ENCODE assay signal across 8 cellular contexts in genomic region chr11:60345489-60345888, GRCh38. TPM values are rescaled to one million over a fixed set of nuclear protein-coding genes. Genes with fewer than 3 reads are reported as not detected.
DNase-seq lines count a peak whose midpoint lies in the region; ATAC-seq and TF ChIP-seq lines count a peak whose summit lies in the region.

No MANE protein-coding gene starts in this region.

- no peak overlapping the region for H3K27ac Mint-ChIP-seq in activated CD8-positive, alpha-beta memory T cell treated with anti-CD3 and anti-CD28 coated beads, Interleukin-2, amount 10 ng/mL, durations not matched to agents 7 days and 5 days
- H3K27ac Mint-ChIP-seq in endodermal cell: no peak overlapping the region

- H3K27me3 ChIP-seq in endodermal cell (ENCODE audit: control insufficient read depth, insufficient read depth, low read length, poor library complexity, severe bottlenecking): no peaks in the 10 kb centered on the region

- no peak overlapping the region for H3K4me3 ChIP-seq in endodermal cell (ENCODE audit: low read length)

- H3K36me3 Mint-ChIP-seq in activated CD8-positive, alpha-beta memory T cell treated with anti-CD3 and anti-CD28 coated beads, Interleukin-2, amount 10 ng/mL, durations not matched to agents 7 days and 5 days: no peaks in the 10 kb centered on the region
- no peaks in the 10 kb centered on the region for H3K36me3 Mint-ChIP-seq in endodermal cell (ENCODE audit: low read depth)

- no peak overlapping the region for H3K4me3 Mint-ChIP-seq in activated CD8-positive, alpha-beta memory T cell treated with anti-CD3 and anti-CD28 coated beads, Interleukin-2, amount 10 ng/mL, durations not matched to agents 7 days and 5 days
- no peak overlapping the region for H3K4me3 Mint-ChIP-seq in endodermal cell

- no peak for DNase-seq in activated CD8-positive, alpha-beta memory T cell treated with anti-CD3 and anti-CD28 coated beads, Interleukin-2, amount 10 ng/mL, durations not matched to agents 7 days and 5 days
- no peak for DNase-seq in activated CD8-positive, alpha-beta memory T cell treated with anti-CD3 and anti-CD28 coated beads for 24 hours
- peak; percentile 47 for DNase-seq in MV-4-11 (lab: John Stamatoyannopoulos, UW)
- DNase-seq in endodermal cell: peak; percentile 80
- peak; percentile 44 for DNase-seq in stimulated activated CD4-positive, alpha-beta T cell treated with anti-CD3 and anti-CD28 coated beads, Interleukin-15, amount 100 ng/mL, for 24 hours
- DNase-seq in activated gamma-delta T cell treated with Interleukin-2 at 50 U/mL for 16 hours: no peak

- H3K9ac ChIP-seq in endodermal cell (ENCODE audit: extremely low read depth, low read length, poor library complexity, severe bottlenecking): no peak overlapping the region

- H3K4me1 ChIP-seq in endodermal cell (ENCODE audit: control insufficient read depth, insufficient read depth, low read length): no peaks in the 10 kb centered on the region

- no peaks in the 10 kb centered on the region for H3K4me1 Mint-ChIP-seq in activated CD8-positive, alpha-beta memory T cell treated with anti-CD3 and anti-CD28 coated beads, Interleukin-2, amount 10 ng/mL, durations not matched to agents 7 days and 5 days
- no peaks in the 10 kb centered on the region for H3K4me1 Mint-ChIP-seq in endodermal cell

- H3K9me3 ChIP-seq in endodermal cell (ENCODE audit: control insufficient read depth, low read length): peaks cover 12% of the 10 kb centered on the region

- H3K27ac ChIP-seq in endodermal cell (ENCODE audit: low read depth, low read length): no peak overlapping the region

- CTCF ChIA-PET in activated CD8-positive, alpha-beta memory T cell treated with anti-CD3 and anti-CD28 coated beads, Interleukin-2, amount 10 ng/mL, durations not matched to agents 7 days and 5 days (lab: Charles Lee): interaction anchor here (1.2 to 3.3 kb wide), 3 partner anchors 18 to 268 kb away, joined by 3 to 16 read pairs (median 4); no protein-coding TSS in a partner anchor

- peaks cover 33% of the 10 kb centered on the region for H3K27me3 Mint-ChIP-seq in activated CD8-positive, alpha-beta memory T cell treated with anti-CD3 and anti-CD28 coated beads, Interleukin-2, amount 10 ng/mL, durations not matched to agents 7 days and 5 days
- H3K27me3 Mint-ChIP-seq in endodermal cell (ENCODE audit: insufficient read depth): no peaks in the 10 kb centered on the region

- H3K36me3 ChIP-seq in endodermal cell (ENCODE audit: control insufficient read depth, insufficient read depth, low read length): no peaks in the 10 kb centered on the region

- peak; percentile 39 for ATAC-seq in activated CD8-positive, alpha-beta memory T cell treated with anti-CD3 and anti-CD28 coated beads, Interleukin-2, amount 10 ng/mL, durations not matched to agents 7 days and 5 days
- ATAC-seq in GM19035 (IDR thresholded peaks at IDR 0.05; ENCODE audit: unreplicated experiment): no peak
- no peak for ATAC-seq in activated CD4-positive, CD25-positive, alpha-beta regulatory T cell treated with anti-CD3 and anti-CD28 coated beads, Interleukin-2, amount 50 U/mL, for 24 hours

- peak; percentile 86 for TF ChIP-seq CTCF in endodermal cell (conservative IDR thresholded peaks at IDR 0.05)

- no peaks in the 10 kb centered on the region for H3K9me3 Mint-ChIP-seq in activated CD8-positive, alpha-beta memory T cell treated with anti-CD3 and anti-CD28 coated beads, Interleukin-2, amount 10 ng/mL, durations not matched to agents 7 days and 5 days (ENCODE audit: low read depth)
- H3K9me3 Mint-ChIP-seq in endodermal cell: no peaks in the 10 kb centered on the region

RNA-seq across cellular contexts. Expression of gene MS4A6E, which starts 18.4 kb away (rescaled TPM):
- not detected for total RNA-seq in activated CD8-positive, alpha-beta memory T cell treated with anti-CD3 and anti-CD28 coated beads, Interleukin-2, amount 10 ng/mL, durations not matched to agents 7 days and 5 days
- total RNA-seq in endodermal cell: not detected
- polyA plus RNA-seq in endodermal cell (2013, experiment 1 of 2): not detected
- polyA plus RNA-seq in endodermal cell (2013, experiment 2 of 2): not detected

RNA-seq across cellular contexts. Expression of gene MS4A7, which starts 32.8 kb away (rescaled TPM):
- not detected for total RNA-seq in activated CD8-positive, alpha-beta memory T cell treated with anti-CD3 and anti-CD28 coated beads, Interleukin-2, amount 10 ng/mL, durations not matched to agents 7 days and 5 days
- not detected for total RNA-seq in endodermal cell
- not detected for polyA plus RNA-seq in endodermal cell (2013, experiment 1 of 2)
- not detected for polyA plus RNA-seq in endodermal cell (2013, experiment 2 of 2)

RNA-seq across cellular contexts. Expression of gene MS4A14, which starts 50.8 kb away (rescaled TPM):
- not detected for total RNA-seq in activated CD8-positive, alpha-beta memory T cell treated with anti-CD3 and anti-CD28 coated beads, Interleukin-2, amount 10 ng/mL, durations not matched to agents 7 days and 5 days
- not detected for total RNA-seq in endodermal cell
- polyA plus RNA-seq in endodermal cell (2013, experiment 1 of 2): not detected
- not detected for polyA plus RNA-seq in endodermal cell (2013, experiment 2 of 2)

Comparison
In these comparisons a context has a peak if more than half of its experiments do, and no peak if none do; other contexts are left out.
1. DNase-seq: peak in MV-4-11 (single experiment), endodermal cell (single experiment) and stimulated activated CD4-positive, alpha-beta T cell treated with anti-CD3 and anti-CD28 coated beads, Interleukin-15, amount 100 ng/mL, for 24 hours (single experiment); none in activated CD8-positive, alpha-beta memory T cell treated with anti-CD3 and anti-CD28 coated beads, Interleukin-2, amount 10 ng/mL, durations not matched to agents 7 days and 5 days (single experiment), activated CD8-positive, alpha-beta memory T cell treated with anti-CD3 and anti-CD28 coated beads for 24 hours (single experiment) and activated gamma-delta T cell treated with Interleukin-2 at 50 U/mL for 16 hours (single experiment).